In the genomic region with DNA sequence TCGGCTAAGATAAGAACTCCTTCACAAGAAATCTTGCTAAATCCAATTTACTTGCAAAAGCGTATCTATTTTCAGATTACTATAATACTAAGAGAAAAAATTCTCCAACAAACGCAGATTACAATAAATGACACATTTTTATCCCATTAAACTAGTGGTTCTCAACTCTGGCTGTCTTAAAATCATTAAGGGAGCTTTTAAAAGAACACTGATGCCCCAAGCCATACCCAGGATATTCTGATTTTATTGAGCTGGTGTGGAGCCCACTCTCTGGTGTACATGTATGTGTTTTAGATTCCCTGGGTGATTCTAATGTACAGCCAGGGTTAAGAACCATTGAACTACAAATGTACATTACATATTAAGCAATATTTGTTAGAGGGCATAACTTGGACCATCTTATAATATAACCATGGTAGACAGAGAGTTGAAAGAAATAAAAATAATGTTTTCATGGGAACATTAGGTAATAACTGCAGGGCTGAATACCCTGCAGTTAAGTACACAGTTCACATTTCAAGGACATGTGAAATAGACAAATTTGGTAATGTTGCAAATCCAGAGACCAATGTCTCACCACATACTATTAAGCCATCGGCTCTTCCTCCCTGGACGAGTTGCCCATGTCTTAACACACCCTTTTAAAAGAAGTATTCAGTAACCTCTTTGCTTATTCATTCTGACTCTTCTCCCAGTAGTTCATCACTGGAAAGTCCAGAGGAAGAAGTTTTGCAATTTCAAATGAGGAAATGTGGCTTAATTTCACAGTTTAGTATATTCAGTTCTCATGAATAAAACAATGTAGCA, we compare ENCODE assay signal across 10 cellular contexts. TPM values are rescaled to one million over a fixed set of nuclear protein-coding genes. Genes with fewer than 3 reads are reported as not detected.
DNase-seq lines count a peak whose midpoint lies in the region; ATAC-seq, FAIRE-seq and TF ChIP-seq lines count a peak whose summit lies in the region.
"Had no signal": no experiment of that assay in that cellular context is flagged by ENCODE, and none has a peak within 500 bp of the region (broad histone marks: within the 10 kb centered on the region; RNA-seq: fewer than 3 reads in every experiment).

No MANE protein-coding gene starts in this region.

- H3K9me3 ChIP-seq in PC-9 (ENCODE audit: insufficient read depth, low read depth) (no peaks in the 10 kb centered on the region), fibroblast of lung (ENCODE audit: control insufficient read depth, insufficient read depth, low read depth, low read length) (no peaks in the 10 kb centered on the region), pancreas (no peaks in the 10 kb centered on the region)

- no peak overlapping the region for H2AFZ ChIP-seq in PC-9
- H2AFZ ChIP-seq in fibroblast of lung (ENCODE audit: low read length): no peak overlapping the region

- DNase-seq in Daoy (ENCODE audit: low read depth) (peak; percentile 53), PC-9 (peak; percentile 30 to 95), fibroblast of lung (ENCODE audit: low read depth in 2 of 2) (peak; percentile 45 to 94), pancreas (no peak), C1 segment of cervical spinal cord (lab: John Stamatoyannopoulos, UW) (no peak), UCSD-AML1 (lab: John Stamatoyannopoulos, UW; ENCODE audit: unreplicated experiment) (no peak)
- no peak for DNase-seq in stimulated activated CD4-positive, alpha-beta T cell treated with anti-CD3 and anti-CD28 coated beads, Interleukin-15, amount 100 ng/mL, for 24 hours
- DNase-seq: midbrain had no signal

- WGBS in pancreas, 2 donors: 23 to 35% methylated on average over 5 of the region's 5 CpGs

- peak overlapping the region; percentile 45 for H3K4me3 ChIP-seq in PC-9
- H3K4me3 ChIP-seq in fibroblast of lung (replicated peaks in 1 of 4; ENCODE audit: control extremely low read depth in 1 of 4, insufficient read depth in 1 of 4, low read depth in 3 of 4, low read length in 4 of 4): no peak overlapping the region
- no peak overlapping the region for H3K4me3 ChIP-seq in pancreas

- intact Hi-C loops in PC-9 (cut with micrococcal nuclease; ENCODE audit: unreplicated experiment) (loop anchor here (2.0 kb wide), 1 partner anchor 73 kb away; no protein-coding TSS in a partner anchor), pancreas (cut with DNase I) (no loop called here)

- H3K9ac ChIP-seq in fibroblast of lung (ENCODE audit: insufficient read depth, low read length): no peak overlapping the region

- H4K20me1 ChIP-seq in PC-9 (ENCODE audit: insufficient read depth) (no peaks in the 10 kb centered on the region), fibroblast of lung (ENCODE audit: control insufficient read depth, extremely low read depth, insufficient read depth, low read length) (no peaks in the 10 kb centered on the region)

- CTCF ChIA-PET in PC-9 (lab: Charles Lee): interaction anchor here (0.5 kb wide), 1 partner anchor 269 kb away, joined by 3 read pairs; no protein-coding TSS in a partner anchor

- peaks cover 40% of the 10 kb centered on the region for H3K79me2 ChIP-seq in PC-9 (ENCODE audit: low read depth)
- no peaks in the 10 kb centered on the region for H3K79me2 ChIP-seq in fibroblast of lung (ENCODE audit: control insufficient read depth, insufficient read depth, low read length)

- H3K36me3 ChIP-seq in PC-9 (ENCODE audit: low read depth) (no peaks in the 10 kb centered on the region), fibroblast of lung (ENCODE audit: control insufficient read depth, insufficient read depth, low read length) (no peaks in the 10 kb centered on the region), pancreas (no peaks in the 10 kb centered on the region)

- ATAC-seq in pancreas: peak in 3 of 4 donors; percentile 58 to 75 (median 62)
- no peak for ATAC-seq in GM19351 (IDR thresholded peaks at IDR 0.05; ENCODE audit: unreplicated experiment)

- H3F3A ChIP-seq in PC-9 (ENCODE audit: insufficient read depth, low read depth): peaks cover 36% of the 10 kb centered on the region

- H3K9me2 ChIP-seq in PC-9 (ENCODE audit: insufficient read depth): no peaks in the 10 kb centered on the region

- POLR2A ChIA-PET in PC-9 (lab: Charles Lee; ENCODE audit: unreplicated experiment): interaction anchor here (0.5 kb wide), 1 partner anchor 78 kb away, joined by 3 read pairs; no protein-coding TSS in a partner anchor

- H3K4me1 ChIP-seq in PC-9 (replicated peaks; ENCODE audit: insufficient read depth) (peaks cover 63% of the 10 kb centered on the region), fibroblast of lung (ENCODE audit: control insufficient read depth, extremely low read depth, insufficient read depth, low read length) (peaks cover 4% of the 10 kb centered on the region), pancreas (peaks cover 0 to 27% (median 25%) of the 10 kb centered on the region in 3 donors)

- TSS peak; percentile 87 for BruUV-seq in PC-9 (replicated peaks; lab: Mats Ljungman, UMichigan)

- H3K27ac ChIP-seq in PC-9 (peak overlapping the region; percentile 100), fibroblast of lung (ENCODE audit: insufficient read depth, low read length) (peak overlapping the region; percentile 19), pancreas (peak overlapping the region in 1 of 4 donors; percentile 34)

- H3K4me2 ChIP-seq in PC-9 (peak overlapping the region; percentile 84), fibroblast of lung (ENCODE audit: extremely low read depth, insufficient read depth, low read length) (peak overlapping the region; percentile 32)

- TF ChIP-seq CTCF in PC-9 (conservative IDR thresholded peaks at IDR 0.05): no peak
- TF ChIP-seq CTCF in fibroblast of lung (conservative IDR thresholded peaks at IDR 0.05 in 1 of 2, IDR thresholded peaks at IDR 0.05 in 1 of 2; ENCODE audit: low read depth in 1 of 2, low read length in 2 of 2): no peak
- no peak for TF ChIP-seq CTCF in pancreas (IDR thresholded peaks at IDR 0.05)

- no peaks in the 10 kb centered on the region for H3K27me3 ChIP-seq in PC-9 (ENCODE audit: insufficient read depth, low read depth)
- no peaks in the 10 kb centered on the region for H3K27me3 ChIP-seq in fibroblast of lung (ENCODE audit: control insufficient read depth, insufficient read depth, low read length)
- H3K27me3 ChIP-seq in pancreas: no peaks in the 10 kb centered on the region

- FAIRE-seq in pancreas (lab: Jason Lieb, UNC): no peak
- FAIRE-seq: HTR-8/SVneo had no signal

RNA-seq across cellular contexts. Expression of gene GSAP, which starts 6.2 kb away (rescaled TPM):
- 0.57 and 5.8 TPM in 2 replicates for total RNA-seq in Daoy (2014; rRNA removed; shearing (Covaris generic))
- total RNA-seq in PC-9 (2021) (15.6 and 17.2 TPM in 2 replicates), fibroblast of lung (10.3 and 21.5 TPM in 2 replicates), pancreas (10 to 100 TPM in 1 of 6 donors, 1 to 10 TPM in 5; 5.3 to 12.1 (median 7.8) TPM)
- polyA plus RNA-seq in fibroblast of lung (4.4 and 4.9 TPM in 2 replicates), pancreas (10 to 100 TPM; 14.1 to 22.7 TPM)
- 2.4 TPM in 2 replicates for polyA plus RNA-seq in fibroblast of lung (2012)
- 1.5 and 1.8 TPM in 2 replicates for polyA minus RNA-seq in fibroblast of lung (ENCODE audit: low replicate concordance)

Comparison
In these comparisons a context has a peak if more than half of its experiments do, and no peak if none do; other contexts are left out.
1. DNase-seq: peak in Daoy (single experiment), PC-9 (2 of 2) and fibroblast of lung (2 of 2); none in pancreas (0 of 6), C1 segment of cervical spinal cord (0 of 14), UCSD-AML1 (single experiment) and stimulated activated CD4-positive, alpha-beta T cell treated with anti-CD3 and anti-CD28 coated beads, Interleukin-15, amount 100 ng/mL, for 24 hours (single experiment).